9 cellular contexts compared by ENCODE assay signal in genomic region chr12:32273712-32274111, GRCh38.
A peak's percentile ranks its signal among the peaks of the same experiment; 100 is the strongest.
DNase-seq lines count a peak whose midpoint lies in the region; ATAC-seq and TF ChIP-seq lines count a peak whose summit lies in the region.
"Had no signal": no experiment of that assay in that cellular context is flagged by ENCODE, and none has a peak within 500 bp of the region (broad histone marks: within the 10 kb centered on the region; RNA-seq: fewer than 3 reads in every experiment).

No MANE protein-coding gene starts in this region.

- DNase-seq in DMS 273 (lab: John Stamatoyannopoulos, UW; ENCODE audit: unreplicated experiment) (peak; percentile 11), DMS 273 treated with DMSO at 0.1 percent for 48 hours (lab: John Stamatoyannopoulos, UW) (no peak), germinal center (ENCODE audit: low spot score) (peak; percentile 63), upper lobe of right lung (no peak), SW480 (ENCODE audit: low spot score) (no peak)
- DNase-seq in T-helper 2 cell treated with Interferon-gamma antibody and Interleukin-4, amounts not matched to agents 5 μg/mL and 100 μg/mL, for 36 hours (ENCODE audit: low spot score), result no peak
- no peak for DNase-seq in NK-92 treated with Interleukin-12 subunit alpha and Interleukin-12 subunit beta, amount 100 ng/mL, for 24 hours (lab: John Stamatoyannopoulos, UW)

- intact Hi-C loops in upper lobe of right lung (cut with DNase I), result no loop called here

- peaks cover 10% of the 10 kb centered on the region for H3K4me1 ChIP-seq in upper lobe of right lung

- no peak for TF ChIP-seq CTCF in upper lobe of right lung (IDR thresholded peaks at IDR 0.05)

- no peaks in the 10 kb centered on the region for H3K9me3 Mint-ChIP-seq in T-helper 2 cell treated with Interferon-gamma antibody and Interleukin-4, amounts not matched to agents 5 μg/mL and 100 μg/mL, for 36 hours

- H3K27ac Mint-ChIP-seq in T-helper 2 cell treated with Interferon-gamma antibody and Interleukin-4, amounts not matched to agents 5 μg/mL and 100 μg/mL, for 36 hours, result peak overlapping the region; percentile 41

- no peaks in the 10 kb centered on the region for H3K9me3 ChIP-seq in upper lobe of right lung

- H3K4me3 ChIP-seq in upper lobe of right lung, result no peak overlapping the region

- H3K36me3 ChIP-seq in upper lobe of right lung, result no peaks in the 10 kb centered on the region

- H3K4me3 Mint-ChIP-seq in T-helper 2 cell treated with Interferon-gamma antibody and Interleukin-4, amounts not matched to agents 5 μg/mL and 100 μg/mL, for 36 hours, result no peak overlapping the region

- H3K27ac ChIP-seq in upper lobe of right lung, result no peak overlapping the region
- H3K27ac ChIP-seq: 22Rv1 had no signal

- H3K4me1 Mint-ChIP-seq in T-helper 2 cell treated with Interferon-gamma antibody and Interleukin-4, amounts not matched to agents 5 μg/mL and 100 μg/mL, for 36 hours (ENCODE audit: low read depth), result peaks cover 15% of the 10 kb centered on the region

- no peaks in the 10 kb centered on the region for H3K27me3 ChIP-seq in upper lobe of right lung

- H3K36me3 Mint-ChIP-seq in T-helper 2 cell treated with Interferon-gamma antibody and Interleukin-4, amounts not matched to agents 5 μg/mL and 100 μg/mL, for 36 hours (ENCODE audit: low read depth), result no peaks in the 10 kb centered on the region

- H3K27me3 Mint-ChIP-seq in T-helper 2 cell treated with Interferon-gamma antibody and Interleukin-4, amounts not matched to agents 5 μg/mL and 100 μg/mL, for 36 hours (ENCODE audit: low read depth), result no peaks in the 10 kb centered on the region

- ATAC-seq in HG02852 (IDR thresholded peaks at IDR 0.05; ENCODE audit: unreplicated experiment) (peak; percentile 63), upper lobe of right lung (peak; percentile 26)

Comparison
In these comparisons a context has a peak if more than half of its experiments do, and no peak if none do; other contexts are left out.
1. DNase-seq: peak in DMS 273 (single experiment) and germinal center (single experiment); none in DMS 273 treated with DMSO at 0.1 percent for 48 hours (single experiment), T-helper 2 cell treated with Interferon-gamma antibody and Interleukin-4, amounts not matched to agents 5 μg/mL and 100 μg/mL, for 36 hours (single experiment), upper lobe of right lung (single experiment), NK-92 treated with Interleukin-12 subunit alpha and Interleukin-12 subunit beta, amount 100 ng/mL, for 24 hours (single experiment) and SW480 (single experiment).